In genomic region chr5:150137997-150138396, GRCh38 we compare ENCODE assay signal across 1 cellular context.
TF ChIP-seq lines count a peak whose summit lies in the region.

No MANE protein-coding gene starts in this region.

TF ChIP-seq in GM23338, 12 proteins besides CTCF, POLR2A, EP300 and RAD21 (continued from another document):
- TF ChIP-seq ZNF462 (CRISPR knock-in tag; IDR thresholded peaks at IDR 0.05), result no peak
- TF ChIP-seq NANOG (IDR thresholded peaks at IDR 0.05; ENCODE audit: borderline replicate concordance), result no peak
- TF ChIP-seq EZH2phosphoT487 (IDR thresholded peaks at IDR 0.05; ENCODE audit: unreplicated experiment), result no peak
- TF ChIP-seq ZNF331 (CRISPR knock-in tag; IDR thresholded peaks at IDR 0.05; ENCODE audit: low read depth), result no peak
- TF ChIP-seq POLR2AphosphoS5 (IDR thresholded peaks at IDR 0.05; ENCODE audit: low read depth), result no peak
TF ChIP-seq in GM23338: peak in this region for 0.
